ENCODE assay signal across 9 cellular contexts in genomic region chr11:111735262-111736116, GRCh38. TPM values are rescaled to one million over a fixed set of nuclear protein-coding genes. Genes with fewer than 3 reads are reported as not detected.
DNase-seq lines count a peak whose midpoint lies in the region; ATAC-seq and TF ChIP-seq lines count a peak whose summit lies in the region.
"Had no signal": no experiment of that assay in that cellular context is flagged by ENCODE, and none has a peak within 500 bp of the region (broad histone marks: within the 10 kb centered on the region; RNA-seq: fewer than 3 reads in every experiment).

No MANE protein-coding gene starts in this region.

- H3K9me3 Mint-ChIP-seq in CD4-positive, CD25-positive, alpha-beta regulatory T cell = no peaks in the 10 kb centered on the region
- H3K9me3 Mint-ChIP-seq: memory B cell had no signal

- peaks cover 0 to 17% (median 7%) of the 10 kb centered on the region in 4 donors for H3K4me1 Mint-ChIP-seq in CD4-positive, CD25-positive, alpha-beta regulatory T cell
- H3K4me1 Mint-ChIP-seq: memory B cell had no signal

- no peak overlapping the region for H3K27ac ChIP-seq in CD4-positive, CD25-positive, alpha-beta regulatory T cell (ENCODE audit: insufficient read depth, low read length, poor library complexity, severe bottlenecking)
- H3K27ac ChIP-seq in cardiac muscle cell = peak overlapping the region; percentile 25

- H3K36me3 Mint-ChIP-seq in CD4-positive, CD25-positive, alpha-beta regulatory T cell = peaks cover 11% of the 10 kb centered on the region

- TF ChIP-seq CTCF in cardiac muscle cell (IDR thresholded peaks at IDR 0.05; ENCODE audit: low read depth, low read length) = peak; percentile 9
- no peak for TF ChIP-seq CTCF in GM20000 (IDR thresholded peaks at IDR 0.05; ENCODE audit: extremely low read depth, missing control alignments)

- peak overlapping the region; percentile 84 to 88 (median 86) for H3K27ac Mint-ChIP-seq in CD4-positive, CD25-positive, alpha-beta regulatory T cell
- H3K27ac Mint-ChIP-seq: memory B cell had no signal

- DNase-seq in CD4-positive, CD25-positive, alpha-beta regulatory T cell = peak in 1 of 3 donors; percentile 7
- DNase-seq in NCI-H1417 (lab: John Stamatoyannopoulos, UW) (peak; percentile 45 to 90 (median 81)), amniotic stem cell (lab: John Stamatoyannopoulos, UW) (peak; percentile 99), cardiac muscle cell (ENCODE audit: low read depth in 1 of 2, low spot score in 1 of 2) (peak in 1 of 2 donors; percentile 98), pons (ENCODE audit: low spot score) (peak; percentile 98), GM20000 (ENCODE audit: low spot score) (no peak)

- H3K9me3 ChIP-seq in CD4-positive, CD25-positive, alpha-beta regulatory T cell (ENCODE audit: control insufficient read depth in 2 of 2, low read length in 2 of 2) = no peaks in the 10 kb centered on the region
- H3K9me3 ChIP-seq in cardiac muscle cell (ENCODE audit: low read depth) = no peaks in the 10 kb centered on the region

- no peak overlapping the region for H3K4me3 ChIP-seq in CD4-positive, CD25-positive, alpha-beta regulatory T cell (ENCODE audit: low read depth, low read length)
- no peak overlapping the region for H3K4me3 ChIP-seq in cardiac muscle cell

- H3K4me1 ChIP-seq in CD4-positive, CD25-positive, alpha-beta regulatory T cell (ENCODE audit: control insufficient read depth, insufficient read depth, low read length, poor library complexity, severe bottlenecking) = no peaks in the 10 kb centered on the region
- H3K4me1 ChIP-seq in cardiac muscle cell (ENCODE audit: low read depth) = peaks cover 40% of the 10 kb centered on the region

- H3K27me3 Mint-ChIP-seq in CD4-positive, CD25-positive, alpha-beta regulatory T cell = no peaks in the 10 kb centered on the region
- H3K27me3 Mint-ChIP-seq: memory B cell had no signal

- H3K36me3 ChIP-seq in CD4-positive, CD25-positive, alpha-beta regulatory T cell (ENCODE audit: control insufficient read depth, insufficient read depth, low read length) = peaks cover 22% of the 10 kb centered on the region
- H3K36me3 ChIP-seq in cardiac muscle cell = no peaks in the 10 kb centered on the region

- ATAC-seq in CD4-positive, CD25-positive, alpha-beta regulatory T cell (ENCODE audit: low read depth in 2 of 2) = no peak
- ATAC-seq in GM19467 (IDR thresholded peaks at IDR 0.05; ENCODE audit: unreplicated experiment) = no peak
- ATAC-seq in HG03280 (IDR thresholded peaks at IDR 0.05; ENCODE audit: unreplicated experiment) = no peak

- H3K27me3 ChIP-seq in CD4-positive, CD25-positive, alpha-beta regulatory T cell (ENCODE audit: control insufficient read depth, insufficient read depth, low read length) = no peaks in the 10 kb centered on the region
- no peaks in the 10 kb centered on the region for H3K27me3 ChIP-seq in cardiac muscle cell

- H3K4me3 Mint-ChIP-seq in CD4-positive, CD25-positive, alpha-beta regulatory T cell = no peak overlapping the region
- H3K4me3 Mint-ChIP-seq: memory B cell had no signal

RNA-seq across cellular contexts. Expression of gene PPP2R1B, which starts 30.7 kb away (rescaled TPM):
- total RNA-seq in CD4-positive, CD25-positive, alpha-beta regulatory T cell = 45.9 TPM
- 10 to 100 TPM; 16.5 to 23.7 (median 21.4) TPM for polyA plus RNA-seq in CD4-positive, CD25-positive, alpha-beta regulatory T cell
- 12.7 and 14.4 TPM in 2 replicates for total RNA-seq in cardiac muscle cell
- polyA plus RNA-seq in cardiac muscle cell = 13.2 and 14.2 TPM in 2 replicates
